ENCODE assay signal across 11 cellular contexts in genomic region chr10:79145174-79145483, GRCh38.
DNase-seq lines count a peak whose midpoint lies in the region; ATAC-seq, FAIRE-seq and TF ChIP-seq lines count a peak whose summit lies in the region.
"Had no signal": no experiment of that assay in that cellular context is flagged by ENCODE, and none has a peak within 500 bp of the region (broad histone marks: within the 10 kb centered on the region; RNA-seq: fewer than 3 reads in every experiment).

No MANE protein-coding gene starts in this region.

- no peak for ATAC-seq in DND-41 (ENCODE audit: insufficient read depth, low read depth)
- no peak for ATAC-seq in gastrocnemius medialis
- no peak for ATAC-seq in GM19035 (IDR thresholded peaks at IDR 0.05; ENCODE audit: unreplicated experiment)
- ATAC-seq: HepG2 had no signal

- H3K4me3 ChIP-seq in DND-41 (ENCODE audit: low read depth in 1 of 2, low read length in 2 of 2) (no peak overlapping the region), iPS-20b (ENCODE audit: low read length) (no peak overlapping the region), gastrocnemius medialis (no peak overlapping the region)

- peak overlapping the region; percentile 92 for H3K27ac ChIP-seq in DND-41 (ENCODE audit: low read length)
- peak overlapping the region; percentile 99 for H3K27ac ChIP-seq in RWPE1
- H3K27ac ChIP-seq in iPS-20b (ENCODE audit: low read length): no peak overlapping the region
- peak overlapping the region; percentile 86 to 92 (median 88) for H3K27ac ChIP-seq in gastrocnemius medialis

- H4K20me1 ChIP-seq in DND-41 (ENCODE audit: insufficient read depth, low read length): peaks cover 5% of the 10 kb centered on the region; the same call in 1 of the 2 replicates

- TF ChIP-seq POLR2A in gastrocnemius medialis (IDR thresholded peaks at IDR 0.05): no peak

- no peak for DNase-seq in DND-41
- no peak for DNase-seq in RWPE1 (ENCODE audit: low spot score)
- DNase-seq in gastrocnemius medialis: no peak
- no peak for DNase-seq in D721Med (ENCODE audit: insufficient read length, low spot score)
- no peak for DNase-seq in NOMO-1 treated with dmso at 0.1 percent for 144 hours (lab: John Stamatoyannopoulos, UW; ENCODE audit: unreplicated experiment)
- no peak for DNase-seq in effector CD8-positive, alpha-beta T cell (lab: John Stamatoyannopoulos, UW)
- DNase-seq: activated CD4-positive, CD25-positive, alpha-beta regulatory T cell; NCI-H2171 treated with DMSO at 0.1 percent for 48 hours had no signal

- H3K4me1 ChIP-seq in DND-41 (ENCODE audit: insufficient read depth, low read length): peaks cover 73% of the 10 kb centered on the region
- peaks cover 24% of the 10 kb centered on the region for H3K4me1 ChIP-seq in iPS-20b (ENCODE audit: insufficient read depth, low read length)
- H3K4me1 ChIP-seq in gastrocnemius medialis: peaks cover 65 to 85% of the 10 kb centered on the region in 2 donors

- no peak overlapping the region for H2AFZ ChIP-seq in DND-41 (ENCODE audit: low read depth, low read length)

- H3K9me3 ChIP-seq in DND-41 (ENCODE audit: insufficient read depth, low read length, severe bottlenecking) (no peaks in the 10 kb centered on the region), iPS-20b (ENCODE audit: insufficient read depth, low read depth, low read length) (no peaks in the 10 kb centered on the region), gastrocnemius medialis (no peaks in the 10 kb centered on the region)

- POLR2A ChIA-PET in RWPE1 (lab: Yijun Ruan, JAX; ENCODE audit: low non-redundant PET): no interaction called here

- peaks cover 19% of the 10 kb centered on the region for H3K79me2 ChIP-seq in DND-41 (ENCODE audit: insufficient read depth, low read length)

- no peak overlapping the region for H3K4me2 ChIP-seq in DND-41 (ENCODE audit: insufficient read depth, low read length)

- H3K27me3 ChIP-seq in DND-41 (ENCODE audit: insufficient read depth, low read length, poor library complexity): no peaks in the 10 kb centered on the region
- H3K27me3 ChIP-seq in iPS-20b (ENCODE audit: insufficient read depth, low read length): no peaks in the 10 kb centered on the region
- no peaks in the 10 kb centered on the region for H3K27me3 ChIP-seq in gastrocnemius medialis

- CTCF ChIA-PET in RWPE1 (lab: Yijun Ruan, JAX): interaction anchor here (0.7 kb wide), 1 partner anchor 11 kb away, joined by 3 read pairs; no protein-coding TSS in a partner anchor

- in situ Hi-C loops in gastrocnemius medialis (cut with MboI; ENCODE audit: low sequenced_read_pairs in 4 of 4): loop anchor here in 1 of 4 donors (5.0 kb wide), 1 partner anchor 68 kb away; no protein-coding TSS in a partner anchor

- TF ChIP-seq CTCF in DND-41 (IDR thresholded peaks at IDR 0.05; ENCODE audit: borderline replicate concordance, extremely low read depth, low read length, poor library complexity, severe bottlenecking) (no peak), RWPE1 (conservative IDR thresholded peaks at IDR 0.05; ENCODE audit: low read depth) (no peak), gastrocnemius medialis (IDR thresholded peaks at IDR 0.05 in 4 of 5, conservative IDR thresholded peaks at IDR 0.05 in 1 of 5) (no peak), D721Med (IDR thresholded peaks at IDR 0.05; ENCODE audit: insufficient read depth, missing control alignments) (no peak)

- intact Hi-C loops in gastrocnemius medialis (cut with DNase I; ENCODE audit: low total_unique reads): no loop called here

- peak overlapping the region; percentile 17; the same call in 1 of the 2 replicates for H3K9ac ChIP-seq in DND-41 (ENCODE audit: low read depth, low read length)
- peak overlapping the region; percentile 24; the same call in 1 of the 2 replicates for H3K9ac ChIP-seq in iPS-20b (ENCODE audit: low read depth, low read length)

- no peak for FAIRE-seq in D721Med (lab: Jason Lieb, UNC)
- FAIRE-seq: HepG2 had no signal

- peaks cover 62% of the 10 kb centered on the region for H3K36me3 ChIP-seq in DND-41 (ENCODE audit: insufficient read depth, low read length)
- H3K36me3 ChIP-seq in iPS-20b (ENCODE audit: insufficient read depth, low read depth, low read length): peaks cover 31% of the 10 kb centered on the region
- H3K36me3 ChIP-seq in gastrocnemius medialis: no peaks in the 10 kb centered on the region
